Comparison of ENCODE assay signal across 8 cellular contexts in genomic region chr11:86066606-86067229, GRCh38. TPM values are rescaled to one million over a fixed set of nuclear protein-coding genes. Genes with fewer than 3 reads are reported as not detected.
DNase-seq lines count a peak whose midpoint lies in the region; ATAC-seq and TF ChIP-seq lines count a peak whose summit lies in the region.

No MANE protein-coding gene starts in this region.

- no peak overlapping the region for H2AFZ ChIP-seq in mesenchymal stem cell (ENCODE audit: low read depth, low read length)

- no peak for TF ChIP-seq POLR2A in breast epithelium (IDR thresholded peaks at IDR 0.05)
- TF ChIP-seq POLR2A in upper lobe of left lung (IDR thresholded peaks at IDR 0.05), result no peak

- no peak overlapping the region for H3K4ac ChIP-seq in mesenchymal stem cell (ENCODE audit: low read depth in 1 of 2, low read length in 2 of 2)

- H4K91ac ChIP-seq in mesenchymal stem cell (ENCODE audit: low read length), result no peak overlapping the region

- peak overlapping the region; percentile 13 for H3K4me2 ChIP-seq in mesenchymal stem cell (ENCODE audit: low read length, poor library complexity, severe bottlenecking)

- intact Hi-C loops in Right ventricle myocardium superior (cut with DNase I) (no loop called here), breast epithelium (cut with DNase I; ENCODE audit: low total_unique reads) (no loop called here)

- no peak for TF ChIP-seq EP300 in upper lobe of left lung (IDR thresholded peaks at IDR 0.05)

- H3K79me1 ChIP-seq in mesenchymal stem cell (replicated peaks; ENCODE audit: low read length, poor library complexity, severe bottlenecking), result no peaks in the 10 kb centered on the region

- no peak for ATAC-seq in Right ventricle myocardium superior (ENCODE audit: poor library complexity)
- no peak for ATAC-seq in upper lobe of left lung (ENCODE audit: low FRiP score in 2 of 2)
- ATAC-seq in GM18867 (IDR thresholded peaks at IDR 0.05; ENCODE audit: unreplicated experiment), result no peak

- H3K4me1 ChIP-seq in cardiac muscle cell (ENCODE audit: low read depth), result peaks cover 32% of the 10 kb centered on the region
- H3K4me1 ChIP-seq in breast epithelium, result no peaks in the 10 kb centered on the region
- H3K4me1 ChIP-seq in mesenchymal stem cell (ENCODE audit: control insufficient read depth, insufficient read depth, low read depth, low read length), result peaks cover 4% of the 10 kb centered on the region
- peaks cover 31 to 56% (median 43%) of the 10 kb centered on the region in 4 donors for H3K4me1 ChIP-seq in upper lobe of left lung

- no peak overlapping the region for H2BK12ac ChIP-seq in mesenchymal stem cell (ENCODE audit: low read length in 2 of 2)

- no peaks in the 10 kb centered on the region for H3K36me3 ChIP-seq in cardiac muscle cell
- H3K36me3 ChIP-seq in breast epithelium, result no peaks in the 10 kb centered on the region
- no peaks in the 10 kb centered on the region for H3K36me3 ChIP-seq in mesenchymal stem cell (ENCODE audit: control insufficient read depth in 1 of 2, insufficient read depth in 2 of 2, low read depth in 1 of 2, low read length in 2 of 2)
- no peaks in the 10 kb centered on the region for H3K36me3 ChIP-seq in upper lobe of left lung

- no peak overlapping the region for H2AK5ac ChIP-seq in mesenchymal stem cell (ENCODE audit: low read length, severe bottlenecking)

- peak overlapping the region; percentile 95 for H3K9ac ChIP-seq in mesenchymal stem cell (ENCODE audit: low read length)

- H2BK120ac ChIP-seq in mesenchymal stem cell (ENCODE audit: low read depth, low read length), result no peak overlapping the region

- no peak for TF ChIP-seq CTCF in cardiac muscle cell (IDR thresholded peaks at IDR 0.05; ENCODE audit: low read depth, low read length)
- TF ChIP-seq CTCF in breast epithelium (IDR thresholded peaks at IDR 0.05), result no peak
- no peak for TF ChIP-seq CTCF in upper lobe of left lung (IDR thresholded peaks at IDR 0.05)
- no peak for TF ChIP-seq CTCF in GM10266 (IDR thresholded peaks at IDR 0.05; ENCODE audit: control insufficient read depth, insufficient read depth, low read depth, missing control alignments)

- no peak overlapping the region for H2BK5ac ChIP-seq in mesenchymal stem cell (ENCODE audit: low read depth, low read length, poor library complexity, severe bottlenecking)

- H2BK15ac ChIP-seq in mesenchymal stem cell (ENCODE audit: low read depth, poor library complexity, severe bottlenecking), result no peak overlapping the region

- H3K4me3 ChIP-seq in cardiac muscle cell (peak overlapping the region; percentile 83), breast epithelium (peak overlapping the region; percentile 98 to 100 (median 99)), mesenchymal stem cell (ENCODE audit: insufficient read depth in 1 of 2, low read depth in 1 of 2, low read length in 2 of 2) (peak overlapping the region in 1 of 2 experiments; percentile 97), upper lobe of left lung (peak overlapping the region; percentile 77 to 89 (median 82))

- 40% methylated on average over 5 of the region's 7 CpGs for WGBS in mesenchymal stem cell
- WGBS in upper lobe of left lung, 2 donors, result 1 to 2% methylated on average over 7 of the region's 7 CpGs

- no peak for DNase-seq in cardiac muscle cell (ENCODE audit: low read depth in 1 of 2, low spot score in 1 of 2)
- no peak for DNase-seq in Right ventricle myocardium superior
- no peak for DNase-seq in breast epithelium (ENCODE audit: low spot score in 2 of 2)
- no peak for DNase-seq in mesenchymal stem cell
- DNase-seq in upper lobe of left lung, result no peak
- DNase-seq in HuH-7.5 (ENCODE audit: low spot score), result no peak
- no peak for DNase-seq in GM10266 (ENCODE audit: extremely low spot score)

- peak overlapping the region; percentile 100 for H3K27ac ChIP-seq in cardiac muscle cell
- H3K27ac ChIP-seq in breast epithelium, result peak overlapping the region; percentile 97 to 99
- peak overlapping the region; percentile 38 for H3K27ac ChIP-seq in mesenchymal stem cell (ENCODE audit: low read length, poor library complexity, severe bottlenecking)
- H3K27ac ChIP-seq in upper lobe of left lung, result peak overlapping the region; percentile 98 to 100 (median 98)

- no peak overlapping the region for H3K14ac ChIP-seq in mesenchymal stem cell (ENCODE audit: low read length in 2 of 2)

- H3K27me3 ChIP-seq in cardiac muscle cell (no peaks in the 10 kb centered on the region), breast epithelium (no peaks in the 10 kb centered on the region), mesenchymal stem cell (ENCODE audit: control insufficient read depth in 1 of 2, insufficient read depth in 1 of 2, low read length in 2 of 2) (no peaks in the 10 kb centered on the region), upper lobe of left lung (no peaks in the 10 kb centered on the region)

- H3K9me3 ChIP-seq in cardiac muscle cell (ENCODE audit: low read depth) (no peaks in the 10 kb centered on the region), breast epithelium (no peaks in the 10 kb centered on the region), mesenchymal stem cell (ENCODE audit: control insufficient read depth, low read length) (no peaks in the 10 kb centered on the region), upper lobe of left lung (no peaks in the 10 kb centered on the region)

- H4K8ac ChIP-seq in mesenchymal stem cell (ENCODE audit: low read length), result no peak overlapping the region

- H3K23ac ChIP-seq in mesenchymal stem cell (ENCODE audit: low read length in 2 of 2), result no peak overlapping the region

- H3K18ac ChIP-seq in mesenchymal stem cell (ENCODE audit: low read depth in 1 of 2, low read length in 2 of 2), result no peak overlapping the region

RNA-seq across cellular contexts. Expression of gene PICALM, which starts 2.2 kb away (rescaled TPM):
- total RNA-seq in cardiac muscle cell (110 TPM in 2 replicates), Right ventricle myocardium superior (119 TPM), breast epithelium (100 to 1,000 TPM; 327 to 336 (median 328) TPM), upper lobe of left lung (100 to 1,000 TPM; 144 to 294 (median 198) TPM)
- 49.9 and 50.4 TPM in 2 replicates for polyA plus RNA-seq in cardiac muscle cell
- polyA plus RNA-seq in mesenchymal stem cell (2013, experiment 1 of 2), result 136 TPM
- polyA plus RNA-seq in mesenchymal stem cell (2013, experiment 2 of 2), result 139 TPM

Comparison
In these comparisons a context has a peak if more than half of its experiments do, and no peak if none do; other contexts are left out.
1. H3K27ac ChIP-seq: peak in every context shown above with its lines; median percentile 100 in cardiac muscle cell; 98 in upper lobe of left lung; 98 in breast epithelium; 38 in mesenchymal stem cell.